Comparison of ENCODE assay signal across 20 cellular contexts in the genomic region with DNA sequence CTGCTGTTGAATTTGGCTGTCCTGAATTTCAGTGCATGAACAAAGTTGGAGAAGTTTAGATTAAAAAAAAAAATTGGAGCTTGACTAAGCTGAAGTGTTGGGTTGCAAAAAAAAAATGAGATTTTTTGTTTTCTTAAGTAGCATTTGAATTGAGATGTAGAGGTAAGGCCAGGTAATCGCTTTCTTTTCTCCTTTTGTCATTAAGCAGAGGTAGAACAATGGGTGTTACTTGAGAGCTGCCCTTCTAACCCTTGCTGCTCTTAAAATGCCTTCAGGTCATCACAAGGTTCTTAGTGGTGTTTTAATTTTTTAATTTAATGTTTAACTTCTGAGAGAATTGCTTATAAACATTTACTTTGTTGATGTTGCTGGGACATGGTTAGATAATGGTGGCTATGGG.
"Had no signal": no experiment of that assay in that cellular context is flagged by ENCODE, and none has a peak within 500 bp of the region (broad histone marks: within the 10 kb centered on the region; RNA-seq: fewer than 3 reads in every experiment).

No MANE protein-coding gene starts in this region.

- DNase-seq: colonic mucosa; dermis blood vessel endothelial cell; gastrocnemius medialis; heart right ventricle; hypothalamus; kidney; left colon; left ventricle myocardium superior; mesenchymal stem cell; naive B cell; occipital lobe; pancreas; right cardiac atrium; small intestine; stimulated activated CD4-positive, alpha-beta T cell treated with anti-CD3 and anti-CD28 coated beads, Interleukin-2, amount 100 ng/mL, for 48 hours; stimulated activated naive CD4-positive, alpha-beta T cell treated with Interleukin-2 at 50 U/mL for 16 hours; trophoblast cell had no signal

- H3K9me3 Mint-ChIP-seq: naive B cell, nephron had no signal

- H3K4me3 ChIP-seq: colonic mucosa, gastrocnemius medialis, heart right ventricle, lung, pancreas had no signal

- FAIRE-seq: pancreas had no signal

- H3K4me3 Mint-ChIP-seq: naive B cell, nephron had no signal

- H3K4me1 ChIP-seq: colonic mucosa, gastrocnemius medialis, heart right ventricle had no signal

- H3K36me3 ChIP-seq: colonic mucosa, gastrocnemius medialis, heart right ventricle, pancreas had no signal

- H3K4me1 Mint-ChIP-seq: naive B cell, nephron had no signal

- H3K27ac ChIP-seq: colonic mucosa, gastrocnemius medialis, heart right ventricle, pancreas had no signal

- H3K9me3 ChIP-seq: colonic mucosa, gastrocnemius medialis, heart right ventricle, pancreas had no signal

- H3K27ac Mint-ChIP-seq: naive B cell, nephron, progenitor cell of endocrine pancreas had no signal
